26 cellular contexts compared by ENCODE assay signal in the genomic region with DNA sequence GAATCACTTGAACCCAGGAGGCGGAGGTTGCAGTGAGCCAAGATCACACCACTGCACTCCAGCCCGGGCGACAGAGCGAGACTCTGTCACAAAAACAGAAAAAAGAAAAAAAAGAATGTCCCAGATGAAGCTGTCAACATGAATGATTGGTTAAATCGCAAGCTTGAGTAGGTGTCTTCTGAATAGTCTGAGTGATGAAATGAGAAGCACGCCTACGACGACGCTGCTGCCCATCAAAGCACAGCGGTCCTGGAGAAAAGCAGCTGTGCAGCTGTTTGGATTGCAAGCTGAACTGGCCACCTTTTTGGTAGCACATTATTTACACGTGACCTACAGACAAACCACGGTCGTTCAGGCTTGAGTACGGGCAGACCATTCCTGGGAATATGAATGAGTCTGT. TPM values are rescaled to one million over a fixed set of nuclear protein-coding genes. Genes with fewer than 3 reads are reported as not detected.
A peak's percentile ranks its signal among the peaks of the same experiment; 100 is the strongest.
DNase-seq lines count a peak whose midpoint lies in the region; ATAC-seq, FAIRE-seq and TF ChIP-seq lines count a peak whose summit lies in the region.
"Had no signal": no experiment of that assay in that cellular context is flagged by ENCODE, and none has a peak within 500 bp of the region (broad histone marks: within the 10 kb centered on the region; RNA-seq: fewer than 3 reads in every experiment).

No MANE protein-coding gene starts in this region.

- no peaks in the 10 kb centered on the region for H3K27me3 Mint-ChIP-seq in astrocyte (ENCODE audit: low read depth, unreplicated experiment)

- H3K4me1 ChIP-seq in HEK293 (ENCODE audit: control insufficient read depth, insufficient read depth, low read length) (no peaks in the 10 kb centered on the region), astrocyte (ENCODE audit: insufficient read depth, low read length) (no peaks in the 10 kb centered on the region), sigmoid colon (peaks cover 0 to under 1% (median 0%) of the 10 kb centered on the region in 4 donors)

- intact Hi-C loops in sigmoid colon (cut with DNase I) (no loop called here), left colon (cut with DNase I, micrococcal nuclease) (no loop called here)

- H3K9me3 Mint-ChIP-seq in astrocyte (ENCODE audit: unreplicated experiment): peaks cover 4% of the 10 kb centered on the region
- H3K9me3 Mint-ChIP-seq: CD4-positive, CD25-positive, alpha-beta regulatory T cell had no signal

- no peaks in the 10 kb centered on the region for H3K4me1 Mint-ChIP-seq in astrocyte (ENCODE audit: low read depth, unreplicated experiment)
- H3K4me1 Mint-ChIP-seq: CD4-positive, CD25-positive, alpha-beta regulatory T cell had no signal

- H3K4me3 Mint-ChIP-seq in astrocyte (ENCODE audit: unreplicated experiment): no peak overlapping the region
- H3K4me3 Mint-ChIP-seq: CD4-positive, CD25-positive, alpha-beta regulatory T cell had no signal

- TF ChIP-seq EP300 in sigmoid colon (IDR thresholded peaks at IDR 0.05): no peak

- H3K36me3 ChIP-seq in HEK293 (ENCODE audit: control insufficient read depth in 2 of 2, insufficient read depth in 1 of 2, low read length in 2 of 2) (peaks cover 0 to 16% of the 10 kb centered on the region in 2 experiments; a peak in 2 of 3 replicates), astrocyte (ENCODE audit: insufficient read depth, low read length) (no peaks in the 10 kb centered on the region), sigmoid colon (no peaks in the 10 kb centered on the region)

- H3K4me3 ChIP-seq in HEK293 (ENCODE audit: low read depth, low read length) (no peak overlapping the region), astrocyte (ENCODE audit: insufficient read depth, low read depth, low read length) (no peak overlapping the region), sigmoid colon (no peak overlapping the region)
- H3K4me3 ChIP-seq: BLaER1, SK-N-MC had no signal

- no peak for ATAC-seq in left colon
- ATAC-seq: HCT116, HepG2 had no signal

- H3K36me3 Mint-ChIP-seq in astrocyte (ENCODE audit: low read depth, unreplicated experiment): peaks cover 17% of the 10 kb centered on the region

- no peak for TF ChIP-seq POLR2A in sigmoid colon (IDR thresholded peaks at IDR 0.05)

- no peak overlapping the region for H3K27ac ChIP-seq in HEK293 (ENCODE audit: extremely low read depth, low read depth, low read length)
- H3K27ac ChIP-seq in astrocyte (ENCODE audit: low read depth, low read length): no peak overlapping the region
- no peak overlapping the region for H3K27ac ChIP-seq in sigmoid colon
- H3K27ac ChIP-seq: BLaER1, SK-N-MC had no signal

- in situ Hi-C loops in GM13976 (cut with MboI; ENCODE audit: low sequenced_read_pairs, unreplicated experiment): no loop called here

- no peak overlapping the region for H2AFZ ChIP-seq in astrocyte (ENCODE audit: low read depth, low read length)

- no peak overlapping the region for H3K4me2 ChIP-seq in astrocyte (ENCODE audit: low read length)
- H3K4me2 ChIP-seq: BLaER1 had no signal

- peaks cover 10% of the 10 kb centered on the region for H4K20me1 ChIP-seq in astrocyte (ENCODE audit: insufficient read depth, low read length)

- 94% methylated on average over 14 of the region's 14 CpGs for WGBS in sigmoid colon, 2 donors

- CTCF ChIA-PET in HEK293 (lab: Yijun Ruan, JAX): interaction anchor here (0.9 kb wide), 1 partner anchor 11 kb away, joined by 3 read pairs; no protein-coding TSS in a partner anchor

- H3K27me3 ChIP-seq in astrocyte (ENCODE audit: insufficient read depth, low read length) (no peaks in the 10 kb centered on the region), sigmoid colon (no peaks in the 10 kb centered on the region)
- H3K27me3 ChIP-seq: BLaER1 had no signal

- no peak overlapping the region for H3K27ac Mint-ChIP-seq in astrocyte (ENCODE audit: unreplicated experiment)
- H3K27ac Mint-ChIP-seq: CD4-positive, CD25-positive, alpha-beta regulatory T cell had no signal

- H3K9me3 ChIP-seq in HEK293 (ENCODE audit: control insufficient read depth, insufficient read depth, low read depth, low read length): no peaks in the 10 kb centered on the region
- H3K9me3 ChIP-seq in astrocyte (ENCODE audit: insufficient read depth, low read depth, low read length): no peaks in the 10 kb centered on the region
- no peaks in the 10 kb centered on the region for H3K9me3 ChIP-seq in sigmoid colon

- H3K9ac ChIP-seq in astrocyte (ENCODE audit: low read length): no peak overlapping the region
- H3K9ac ChIP-seq: BLaER1 had no signal

- H3K79me2 ChIP-seq in astrocyte (ENCODE audit: insufficient read depth, low read length): no peaks in the 10 kb centered on the region

- TF ChIP-seq CTCF in HEK293 (tag by site-specific recombination; IDR thresholded peaks at IDR 0.05): no peak
- no peak for TF ChIP-seq CTCF in astrocyte (IDR thresholded peaks at IDR 0.05; ENCODE audit: insufficient read depth, low read depth, low read length)
- TF ChIP-seq CTCF in sigmoid colon (IDR thresholded peaks at IDR 0.05): no peak
- TF ChIP-seq CTCF in GM13976 (IDR thresholded peaks at IDR 0.05; ENCODE audit: borderline replicate concordance, control extremely low read depth, extremely low read depth, insufficient read depth, missing control alignments): no peak

- POLR2A ChIA-PET in HEK293 (lab: Yijun Ruan, JAX): no interaction called here

- peak; percentile 38 for DNase-seq in astrocyte (ENCODE audit: low read depth)
- DNase-seq in mesenteric fat pad (ENCODE audit: low spot score): peak; percentile 45
- peak; percentile 14 for DNase-seq in sigmoid colon
- no peak for DNase-seq in NCI-H2196 treated with DMSO at 0.1 percent for 48 hours (lab: John Stamatoyannopoulos, UW; ENCODE audit: unreplicated experiment)
- DNase-seq in left colon: no peak
- DNase-seq in GM13976 (ENCODE audit: low spot score): no peak
- DNase-seq: CD4-positive, CD25-positive, alpha-beta regulatory T cell; DMS153; DND-41; KBM-7; MV-4-11; NCI-H1105; NCI-H1436 treated with DMSO at 0.1 percent for 48 hours; NCI-H1930; NCI-H2107; NCI-H526 treated with DMSO at 0.1 percent for 48 hours; SIG-M5 had no signal

- FAIRE-seq in astrocyte (lab: Jason Lieb, UNC): no peak
- FAIRE-seq: A204.1, GM12892, GM19239, HepG2, RCC 7860 had no signal

TF ChIP-seq in HEK293, 187 proteins besides CTCF, POLR2A, EP300 and RAD21:
- TF ChIP-seq ZFHX2 (tag by site-specific recombination; conservative IDR thresholded peaks at IDR 0.05): peak; percentile 44; the same call in 1 of the 2 replicates
- TF ChIP-seq ZNF302 (tag by site-specific recombination; IDR thresholded peaks at IDR 0.05; ENCODE audit: low read depth): no peak
- TF ChIP-seq ZNF621 (tag by site-specific recombination; IDR thresholded peaks at IDR 0.05): no peak
- no peak for TF ChIP-seq ZNF133 (tag by site-specific recombination; IDR thresholded peaks at IDR 0.05)
- TF ChIP-seq ZBTB20 (tag by site-specific recombination; IDR thresholded peaks at IDR 0.05): no peak
- no peak for TF ChIP-seq KLF10 (tag by site-specific recombination; IDR thresholded peaks at IDR 0.05)
- TF ChIP-seq ZNF394 (tag by site-specific recombination; IDR thresholded peaks at IDR 0.05; ENCODE audit: borderline replicate concordance): no peak
- TF ChIP-seq ZNF596 (tag by site-specific recombination; IDR thresholded peaks at IDR 0.05): no peak
- TF ChIP-seq BCL6B (tag by site-specific recombination; IDR thresholded peaks at IDR 0.05): no peak
- no peak for TF ChIP-seq ZNF544 (tag by site-specific recombination; IDR thresholded peaks at IDR 0.05)
- peak; percentile 32; the same call in 1 of the 2 replicates for TF ChIP-seq EGR2 (tag by site-specific recombination; IDR thresholded peaks at IDR 0.05; ENCODE audit: low read depth)
- TF ChIP-seq ZNF530 (tag by site-specific recombination; IDR thresholded peaks at IDR 0.05; ENCODE audit: low read depth): no peak
- no peak for TF ChIP-seq OSR2 (tag by site-specific recombination; IDR thresholded peaks at IDR 0.05)
- no peak for TF ChIP-seq ZNF140 (tag by site-specific recombination; IDR thresholded peaks at IDR 0.05)
- no peak for TF ChIP-seq ZNF837 (tag by site-specific recombination; IDR thresholded peaks at IDR 0.05)
- no peak for TF ChIP-seq ZNF433 (tag by site-specific recombination; IDR thresholded peaks at IDR 0.05; ENCODE audit: low read depth)
- no peak for TF ChIP-seq ZSCAN16 (tag by site-specific recombination; IDR thresholded peaks at IDR 0.05)

RNA-seq across cellular contexts. Expression of gene ADCY9, which starts 12.5 kb away (rescaled TPM):
- total RNA-seq in astrocyte (11.4 TPM in 2 replicates), mesenteric fat pad (11.7 TPM), sigmoid colon (10 to 100 TPM; 12.5 to 28.0 (median 13.8) TPM), left colon (10 to 100 TPM; 27.2 to 32.7 TPM)
- polyA plus RNA-seq in sigmoid colon: 10 to 100 TPM in 1 of 3 donors, 1 to 10 TPM in 2; 1.8 to 11.9 (median 2.8) TPM

Comparison
In these comparisons a context has a peak if more than half of its experiments do, and no peak if none do; other contexts are left out.
1. DNase-seq: peak in astrocyte (single experiment), mesenteric fat pad (single experiment) and sigmoid colon (single experiment); none in NCI-H2196 treated with DMSO at 0.1 percent for 48 hours (single experiment), left colon (0 of 2) and GM13976 (single experiment).